18 cellular contexts compared by ENCODE assay signal in genomic region chr18:31590570-31590969, GRCh38. TPM values are rescaled to one million over a fixed set of nuclear protein-coding genes. Genes with fewer than 3 reads are reported as not detected.
A peak's percentile ranks its signal among the peaks of the same experiment; 100 is the strongest.
DNase-seq lines count a peak whose midpoint lies in the region; ATAC-seq and TF ChIP-seq lines count a peak whose summit lies in the region.
"Had no signal": no experiment of that assay in that cellular context is flagged by ENCODE, and none has a peak within 500 bp of the region (broad histone marks: within the 10 kb centered on the region; RNA-seq: fewer than 3 reads in every experiment).

No MANE protein-coding gene starts in this region.

- H3K27ac ChIP-seq in foreskin keratinocyte (no peak overlapping the region), brain microvascular endothelial cell (no peak overlapping the region), OCI-LY7 (ENCODE audit: low read depth, low read length, poor library complexity, severe bottlenecking) (no peak overlapping the region)
- H3K27ac ChIP-seq: 22Rv1 had no signal

- H3K27me3 Mint-ChIP-seq in nephron progenitor cell (ENCODE audit: low read depth, poor library complexity), result peaks cover 5% of the 10 kb centered on the region
- peaks cover 5 to 10% of the 10 kb centered on the region in 2 donors for H3K27me3 Mint-ChIP-seq in natural killer cell treated with Interleukin-12 subunit alpha and Interleukin-12 subunit beta and Interleukin-15 and Interleukin-18, amount 100 ng/mL, for 72 hours
- H3K27me3 Mint-ChIP-seq: IgD-negative memory B cell had no signal

- no peaks in the 10 kb centered on the region for H3K79me2 ChIP-seq in OCI-LY7 (ENCODE audit: insufficient read depth, low read depth, low read length)

- ATAC-seq in foreskin keratinocyte (peak; percentile 64), GM18861 (IDR thresholded peaks at IDR 0.05; ENCODE audit: unreplicated experiment) (no peak)
- ATAC-seq in natural killer cell treated with Interleukin-12 subunit alpha and Interleukin-12 subunit beta and Interleukin-15 and Interleukin-18, amount 100 ng/mL, for 72 hours, result no peak
- ATAC-seq: CD8-positive, alpha-beta T cell had no signal

- H3K4me2 ChIP-seq in OCI-LY7 (ENCODE audit: low read length), result no peak overlapping the region

- POLR2A ChIA-PET in OCI-LY7 (lab: Charles Lee), result no interaction called here

- no TSS peak for BruUV-seq in OCI-LY7 (replicated peaks; lab: Mats Ljungman, UMichigan)

- intact Hi-C loops in OCI-LY7 (cut with micrococcal nuclease; ENCODE audit: unreplicated experiment), result no loop called here

- no peak for TF ChIP-seq CTCF in foreskin keratinocyte (conservative IDR thresholded peaks at IDR 0.05)
- TF ChIP-seq CTCF in nephron progenitor cell (IDR thresholded peaks at IDR 0.05), result no peak
- no peak for TF ChIP-seq CTCF in brain microvascular endothelial cell (IDR thresholded peaks at IDR 0.05; ENCODE audit: low read depth, low read length, missing control alignments)
- TF ChIP-seq CTCF in OCI-LY7 (conservative IDR thresholded peaks at IDR 0.05; ENCODE audit: low read length), result no peak

- no peak overlapping the region for H2AFZ ChIP-seq in OCI-LY7 (ENCODE audit: low read length)

- H3K36me3 ChIP-seq in brain microvascular endothelial cell (replicated peaks) (no peaks in the 10 kb centered on the region), OCI-LY7 (ENCODE audit: insufficient read depth, low read length) (no peaks in the 10 kb centered on the region)

- no peaks in the 10 kb centered on the region for H3K36me3 Mint-ChIP-seq in nephron progenitor cell (ENCODE audit: low read depth)
- H3K36me3 Mint-ChIP-seq in natural killer cell treated with Interleukin-12 subunit alpha and Interleukin-12 subunit beta and Interleukin-15 and Interleukin-18, amount 100 ng/mL, for 72 hours, result no peaks in the 10 kb centered on the region
- H3K36me3 Mint-ChIP-seq: CD14-positive monocyte; CD8-positive, alpha-beta T cell; IgD-negative memory B cell had no signal

- peaks cover 6% of the 10 kb centered on the region for H3K27me3 ChIP-seq in foreskin keratinocyte
- H3K27me3 ChIP-seq in brain microvascular endothelial cell (replicated peaks), result no peaks in the 10 kb centered on the region

- peak overlapping the region; percentile 64 for H3K27ac Mint-ChIP-seq in nephron progenitor cell
- no peak overlapping the region for H3K27ac Mint-ChIP-seq in natural killer cell treated with Interleukin-12 subunit alpha and Interleukin-12 subunit beta and Interleukin-15 and Interleukin-18, amount 100 ng/mL, for 72 hours
- H3K27ac Mint-ChIP-seq: CD14-positive monocyte; CD8-positive, alpha-beta T cell; H9; IgD-negative memory B cell had no signal

- in situ Hi-C loops in brain microvascular endothelial cell (cut with HindIII; ENCODE audit: low pct_ligation_motif_present, low sequenced_read_pairs), result no loop called here

- H3K4me1 Mint-ChIP-seq in nephron progenitor cell, result peaks cover 14% of the 10 kb centered on the region
- no peaks in the 10 kb centered on the region for H3K4me1 Mint-ChIP-seq in natural killer cell treated with Interleukin-12 subunit alpha and Interleukin-12 subunit beta and Interleukin-15 and Interleukin-18, amount 100 ng/mL, for 72 hours (ENCODE audit: low read depth in 2 of 2)
- H3K4me1 Mint-ChIP-seq: CD14-positive monocyte, IgD-negative memory B cell had no signal

- H3K4me3 ChIP-seq in brain microvascular endothelial cell (ENCODE audit: low read depth, low read length) (no peak overlapping the region), OCI-LY7 (ENCODE audit: low read depth, low read length, poor library complexity, severe bottlenecking) (no peak overlapping the region)

- CTCF ChIA-PET in OCI-LY7 (lab: Charles Lee; ENCODE audit: unreplicated experiment), result no interaction called here

- no peaks in the 10 kb centered on the region for H3K9me2 ChIP-seq in OCI-LY7 (ENCODE audit: insufficient read depth, low read length)

- no peak overlapping the region for H3K4me3 Mint-ChIP-seq in nephron progenitor cell
- no peak overlapping the region for H3K4me3 Mint-ChIP-seq in natural killer cell treated with Interleukin-12 subunit alpha and Interleukin-12 subunit beta and Interleukin-15 and Interleukin-18, amount 100 ng/mL, for 72 hours
- H3K4me3 Mint-ChIP-seq: CD14-positive monocyte; CD8-positive, alpha-beta T cell; H9; IgD-negative memory B cell had no signal

- H3K9me3 ChIP-seq in OCI-LY7 (ENCODE audit: low read length), result no peaks in the 10 kb centered on the region

- H3K4me1 ChIP-seq in foreskin keratinocyte, result no peaks in the 10 kb centered on the region
- no peaks in the 10 kb centered on the region for H3K4me1 ChIP-seq in OCI-LY7 (ENCODE audit: insufficient read depth, low read length, poor library complexity, severe bottlenecking)

- DNase-seq in DMS53 (lab: John Stamatoyannopoulos, UW) (peak; percentile 1), DMS53 treated with DMSO at 0.1 percent for 48 hours (lab: John Stamatoyannopoulos, UW; ENCODE audit: unreplicated experiment) (no peak), foreskin keratinocyte (peak; percentile 79 to 80), nephron progenitor cell (no peak), brain microvascular endothelial cell (no peak), OCI-LY7 (ENCODE audit: low spot score) (no peak)
- no peak for DNase-seq in natural killer cell treated with Interleukin-12 subunit alpha and Interleukin-12 subunit beta and Interleukin-15 and Interleukin-18, amount 100 ng/mL, for 72 hours (ENCODE audit: low spot score)
- DNase-seq: CD8-positive, alpha-beta T cell; COR-L47; GOT3; H9 had no signal

- H4K20me1 ChIP-seq in OCI-LY7 (ENCODE audit: insufficient read depth, low read length), result no peaks in the 10 kb centered on the region

- H3K9me3 Mint-ChIP-seq in nephron progenitor cell, result peaks cover 9% of the 10 kb centered on the region
- H3K9me3 Mint-ChIP-seq in natural killer cell treated with Interleukin-12 subunit alpha and Interleukin-12 subunit beta and Interleukin-15 and Interleukin-18, amount 100 ng/mL, for 72 hours, result no peaks in the 10 kb centered on the region
- H3K9me3 Mint-ChIP-seq: CD8-positive, alpha-beta T cell; H9; IgD-negative memory B cell had no signal

RNA-seq across cellular contexts. Expression of gene TTR, which starts 1.1 kb away (rescaled TPM):
- total RNA-seq in foreskin keratinocyte (not detected in 2 replicates), OCI-LY7 (2022) (not detected in 2 replicates)
- polyA plus RNA-seq in foreskin keratinocyte, result not detected in 2 replicates
- total RNA-seq in natural killer cell treated with Interleukin-12 subunit alpha and Interleukin-12 subunit beta and Interleukin-15 and Interleukin-18, amount 100 ng/mL, for 72 hours, result not detected
- not detected in 2 replicates for total RNA-seq in OCI-LY7 (2014; rRNA removed; shearing (Covaris generic))
- total RNA-seq: A673; CD8-positive, alpha-beta T cell; Daoy; H9 had no signal
- polyA plus RNA-seq: BJ, CD14-positive monocyte, IgD-negative memory B cell had no signal

Comparison
In these comparisons a context has a peak if more than half of its experiments do, and no peak if none do; other contexts are left out.
1. DNase-seq: peak in DMS53 (single experiment) and foreskin keratinocyte (2 of 2); none in DMS53 treated with DMSO at 0.1 percent for 48 hours (single experiment), nephron progenitor cell (single experiment), brain microvascular endothelial cell (single experiment), natural killer cell treated with Interleukin-12 subunit alpha and Interleukin-12 subunit beta and Interleukin-15 and Interleukin-18, amount 100 ng/mL, for 72 hours (single experiment) and OCI-LY7 (single experiment).